In the genomic region with DNA sequence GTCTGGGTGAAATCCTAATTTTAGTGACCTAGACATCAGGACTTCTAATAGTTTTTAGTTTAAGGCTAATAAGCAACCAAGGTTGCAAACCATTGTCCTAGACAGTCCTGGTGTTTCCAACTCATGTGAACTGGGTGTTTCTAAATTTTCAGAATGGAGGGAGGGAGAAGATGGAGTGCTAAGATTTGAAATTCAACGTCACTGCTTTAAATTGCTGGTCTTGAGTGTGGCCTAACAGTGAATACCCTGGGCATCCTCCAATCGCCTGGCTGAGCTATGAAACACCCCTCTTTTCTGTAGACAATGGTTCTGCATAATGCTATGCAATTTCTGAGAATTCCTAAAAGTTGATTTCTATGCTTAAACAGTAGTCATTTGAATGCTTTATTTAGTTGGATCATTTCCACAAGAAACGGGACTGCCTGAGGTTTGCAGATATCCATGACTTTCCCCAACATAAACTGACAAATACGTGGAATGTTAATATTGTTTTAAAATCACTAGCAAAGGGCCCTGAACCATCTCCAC, we compare ENCODE assay signal across 8 cellular contexts.
DNase-seq lines count a peak whose midpoint lies in the region; ATAC-seq and TF ChIP-seq lines count a peak whose summit lies in the region.

No MANE protein-coding gene starts in this region.

- H3K27ac ChIP-seq in 22Rv1 (peak overlapping the region; percentile 87), epithelial cell of prostate (peak overlapping the region; percentile 91), muscle layer of duodenum (ENCODE audit: low read length) (peak overlapping the region; percentile 93)

- peak overlapping the region; percentile 85 to 87 for H3K4me3 ChIP-seq in muscle layer of duodenum (ENCODE audit: low read depth in 1 of 2, low read length in 2 of 2)

- ATAC-seq in HG03460 (IDR thresholded peaks at IDR 0.05; ENCODE audit: unreplicated experiment) (peak; percentile 22), SK-N-SH treated with all-trans-retinoic acid at 6 μM for 48 hours (peak; percentile 80)

- H3K27me3 ChIP-seq in muscle layer of duodenum (ENCODE audit: low read depth, low read length): no peaks in the 10 kb centered on the region

- CTCF ChIA-PET in GM10248 (lab: Yijun Ruan, JAX): interaction anchor here (0.8 to 2.7 kb wide), 4 partner anchors 10 to 23 kb away, joined by 3 to 10 read pairs (median 4); no protein-coding TSS in a partner anchor

- DNase-seq in GM10248 (ENCODE audit: extremely low spot score) (peak; percentile 31), epithelial cell of prostate (ENCODE audit: low read depth, low spot score) (no peak), NCI-H1694 treated with DMSO at 0.1 percent for 48 hours (lab: John Stamatoyannopoulos, UW) (no peak), cortex of kidney (lab: John Stamatoyannopoulos, UW) (no peak)

- H3K4me1 ChIP-seq in muscle layer of duodenum (ENCODE audit: control insufficient read depth in 1 of 2, insufficient read depth in 2 of 2, low read length in 2 of 2): peaks cover 23 to 38% of the 10 kb centered on the region in 2 donors

- POLR2A ChIA-PET in GM10248 (lab: Yijun Ruan, JAX): no interaction called here

- TF ChIP-seq CTCF in 22Rv1 (IDR thresholded peaks at IDR 0.05): no peak
- no peak for TF ChIP-seq CTCF in GM10248 (IDR thresholded peaks at IDR 0.05; ENCODE audit: control extremely low read depth, extremely low read depth, low read depth, missing control alignments)

- peaks cover 0 to 5% of the 10 kb centered on the region in 2 donors for H3K36me3 ChIP-seq in muscle layer of duodenum (ENCODE audit: control insufficient read depth in 1 of 2, insufficient read depth in 2 of 2, low read length in 2 of 2)

- no peaks in the 10 kb centered on the region for H3K9me3 ChIP-seq in muscle layer of duodenum (ENCODE audit: control insufficient read depth in 1 of 2, low read length in 2 of 2)

TF ChIP-seq in SK-N-SH treated with all-trans-retinoic acid at 6 μM for 48 hours, 23 proteins besides CTCF, POLR2A, EP300 and RAD21:
- no peak for TF ChIP-seq ZNF8 (CRISPR knock-in tag; IDR thresholded peaks at IDR 0.05)
- TF ChIP-seq PPARA (CRISPR knock-in tag; IDR thresholded peaks at IDR 0.05; ENCODE audit: borderline replicate concordance): no peak
- TF ChIP-seq TOX (CRISPR knock-in tag; IDR thresholded peaks at IDR 0.05; ENCODE audit: borderline replicate concordance): no peak
- TF ChIP-seq, protein P1, sequence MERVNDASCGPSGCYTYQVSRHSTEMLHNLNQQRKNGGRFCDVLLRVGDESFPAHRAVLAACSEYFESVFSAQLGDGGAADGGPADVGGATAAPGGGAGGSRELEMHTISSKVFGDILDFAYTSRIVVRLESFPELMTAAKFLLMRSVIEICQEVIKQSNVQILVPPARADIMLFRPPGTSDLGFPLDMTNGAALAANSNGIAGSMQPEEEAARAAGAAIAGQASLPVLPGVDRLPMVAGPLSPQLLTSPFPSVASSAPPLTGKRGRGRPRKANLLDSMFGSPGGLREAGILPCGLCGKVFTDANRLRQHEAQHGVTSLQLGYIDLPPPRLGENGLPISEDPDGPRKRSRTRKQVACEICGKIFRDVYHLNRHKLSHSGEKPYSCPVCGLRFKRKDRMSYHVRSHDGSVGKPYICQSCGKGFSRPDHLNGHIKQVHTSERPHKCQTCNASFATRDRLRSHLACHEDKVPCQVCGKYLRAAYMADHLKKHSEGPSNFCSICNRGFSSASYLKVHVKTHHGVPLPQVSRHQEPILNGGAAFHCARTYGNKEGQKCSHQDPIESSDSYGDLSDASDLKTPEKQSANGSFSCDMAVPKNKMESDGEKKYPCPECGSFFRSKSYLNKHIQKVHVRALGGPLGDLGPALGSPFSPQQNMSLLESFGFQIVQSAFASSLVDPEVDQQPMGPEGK (CRISPR knock-in tag; IDR thresholded peaks at IDR 0.05; ENCODE audit: borderline replicate concordance): no peak
- TF ChIP-seq ZC3H10 (CRISPR knock-in tag; IDR thresholded peaks at IDR 0.05): no peak
- TF ChIP-seq, protein P2, sequence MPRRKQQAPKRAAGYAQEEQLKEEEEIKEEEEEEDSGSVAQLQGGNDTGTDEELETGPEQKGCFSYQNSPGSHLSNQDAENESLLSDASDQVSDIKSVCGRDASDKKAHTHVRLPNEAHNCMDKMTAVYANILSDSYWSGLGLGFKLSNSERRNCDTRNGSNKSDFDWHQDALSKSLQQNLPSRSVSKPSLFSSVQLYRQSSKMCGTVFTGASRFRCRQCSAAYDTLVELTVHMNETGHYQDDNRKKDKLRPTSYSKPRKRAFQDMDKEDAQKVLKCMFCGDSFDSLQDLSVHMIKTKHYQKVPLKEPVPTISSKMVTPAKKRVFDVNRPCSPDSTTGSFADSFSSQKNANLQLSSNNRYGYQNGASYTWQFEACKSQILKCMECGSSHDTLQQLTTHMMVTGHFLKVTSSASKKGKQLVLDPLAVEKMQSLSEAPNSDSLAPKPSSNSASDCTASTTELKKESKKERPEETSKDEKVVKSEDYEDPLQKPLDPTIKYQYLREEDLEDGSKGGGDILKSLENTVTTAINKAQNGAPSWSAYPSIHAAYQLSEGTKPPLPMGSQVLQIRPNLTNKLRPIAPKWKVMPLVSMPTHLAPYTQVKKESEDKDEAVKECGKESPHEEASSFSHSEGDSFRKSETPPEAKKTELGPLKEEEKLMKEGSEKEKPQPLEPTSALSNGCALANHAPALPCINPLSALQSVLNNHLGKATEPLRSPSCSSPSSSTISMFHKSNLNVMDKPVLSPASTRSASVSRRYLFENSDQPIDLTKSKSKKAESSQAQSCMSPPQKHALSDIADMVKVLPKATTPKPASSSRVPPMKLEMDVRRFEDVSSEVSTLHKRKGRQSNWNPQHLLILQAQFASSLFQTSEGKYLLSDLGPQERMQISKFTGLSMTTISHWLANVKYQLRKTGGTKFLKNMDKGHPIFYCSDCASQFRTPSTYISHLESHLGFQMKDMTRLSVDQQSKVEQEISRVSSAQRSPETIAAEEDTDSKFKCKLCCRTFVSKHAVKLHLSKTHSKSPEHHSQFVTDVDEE (CRISPR knock-in tag; IDR thresholded peaks at IDR 0.05): no peak
- TF ChIP-seq OSR1 (CRISPR knock-in tag; IDR thresholded peaks at IDR 0.05): no peak
- TF ChIP-seq BACH2 (CRISPR knock-in tag; IDR thresholded peaks at IDR 0.05; ENCODE audit: borderline replicate concordance): no peak
